1 cellular context compared by ENCODE assay signal in genomic region chr2:68063797-68064646, GRCh38.
A peak's percentile ranks its signal among the peaks of the same experiment; 100 is the strongest.
TF ChIP-seq lines count a peak whose summit lies in the region.

No MANE protein-coding gene starts in this region.

TF ChIP-seq in HepG2, 621 proteins besides CTCF, POLR2A, EP300 and RAD21 (continued from another document):
- 0 out of 2 replicates have a peak, but pooled peaks have one; percentile 23 for TF ChIP-seq ZNF770 (CRISPR knock-in tag; IDR thresholded peaks at IDR 0.05)
- peak; percentile 58 for TF ChIP-seq ZFX (CRISPR knock-in tag; IDR thresholded peaks at IDR 0.05; ENCODE audit: low read depth)
- peak; percentile 53; the same call in 1 of the 2 replicates for TF ChIP-seq DMAP1 (CRISPR knock-in tag; IDR thresholded peaks at IDR 0.05)
- TF ChIP-seq HOXA5 (CRISPR knock-in tag; IDR thresholded peaks at IDR 0.05), result 0 out of 2 replicates have a peak, but pooled peaks have one; percentile 25
- TF ChIP-seq ZNF598 (CRISPR knock-in tag; IDR thresholded peaks at IDR 0.05; ENCODE audit: borderline replicate concordance), result peak; percentile 63; the same call in 1 of the 2 replicates
- TF ChIP-seq BORCS8-MEF2B (CRISPR knock-in tag; IDR thresholded peaks at IDR 0.05), result peak; percentile 58; the same call in 1 of the 2 replicates
- TF ChIP-seq ZNF280B (CRISPR knock-in tag; IDR thresholded peaks at IDR 0.05; ENCODE audit: borderline replicate concordance), result peak; percentile 48; the same call in 1 of the 2 replicates
- TF ChIP-seq ZNF232 (CRISPR knock-in tag; IDR thresholded peaks at IDR 0.05; ENCODE audit: borderline replicate concordance), result peak; percentile 64; the same call in 1 of the 2 replicates
- peak; percentile 51; the same call in 1 of the 2 replicates for TF ChIP-seq SAP130 (CRISPR knock-in tag; IDR thresholded peaks at IDR 0.05; ENCODE audit: low read depth)
- peak; percentile 6; the same call in 1 of the 2 replicates for TF ChIP-seq ZNF816 (CRISPR knock-in tag; IDR thresholded peaks at IDR 0.05; ENCODE audit: borderline replicate concordance)
- TF ChIP-seq ZNF746 (CRISPR knock-in tag; IDR thresholded peaks at IDR 0.05), result 0 out of 2 replicates have a peak, but pooled peaks have one; percentile 37
- TF ChIP-seq UBTF (CRISPR knock-in tag; IDR thresholded peaks at IDR 0.05), result 0 out of 2 replicates have a peak, but pooled peaks have one; percentile 25
- 0 out of 2 replicates have a peak, but pooled peaks have one; percentile 24 for TF ChIP-seq ZFP90 (CRISPR knock-in tag; IDR thresholded peaks at IDR 0.05; ENCODE audit: borderline replicate concordance)
- TF ChIP-seq ISL2 (CRISPR knock-in tag; IDR thresholded peaks at IDR 0.05), result peak; percentile 52; the same call in 1 of the 2 replicates
- TF ChIP-seq KLF6 (CRISPR knock-in tag; IDR thresholded peaks at IDR 0.05), result 0 out of 2 replicates have a peak, but pooled peaks have one; percentile 40
- TF ChIP-seq ZNF710 (CRISPR knock-in tag; IDR thresholded peaks at IDR 0.05; ENCODE audit: borderline replicate concordance), result peak; percentile 62; the same call in 1 of the 2 replicates
- peak; percentile 84 for TF ChIP-seq ZNF777 (CRISPR knock-in tag; IDR thresholded peaks at IDR 0.05)
- peak; percentile 44 for TF ChIP-seq JUN (CRISPR knock-in tag; IDR thresholded peaks at IDR 0.05)
- TF ChIP-seq TAF1 (CRISPR knock-in tag; IDR thresholded peaks at IDR 0.05), result peak; percentile 57; the same call in 1 of the 2 replicates
- peak; percentile 69; the same call in 1 of the 2 replicates for TF ChIP-seq ZNF75D (CRISPR knock-in tag; IDR thresholded peaks at IDR 0.05; ENCODE audit: borderline replicate concordance)
- 0 out of 2 replicates have a peak, but pooled peaks have one; percentile 25 for TF ChIP-seq DNMT1 (CRISPR knock-in tag; IDR thresholded peaks at IDR 0.05)
- 0 out of 2 replicates have a peak, but pooled peaks have one; percentile 30 for TF ChIP-seq ZFAT (CRISPR knock-in tag; conservative IDR thresholded peaks at IDR 0.05)
- peak; percentile 85; the same call in 1 of the 2 replicates for TF ChIP-seq MTA1 (CRISPR knock-in tag; IDR thresholded peaks at IDR 0.05; ENCODE audit: borderline replicate concordance)
- peak; percentile 15 to 36; a peak in 1 of 4 replicates for TF ChIP-seq HMGXB4 (CRISPR knock-in tag; IDR thresholded peaks at IDR 0.05; ENCODE audit: borderline replicate concordance in 1 of 2, low read depth in 1 of 2)
- TF ChIP-seq ZNF891 (CRISPR knock-in tag; IDR thresholded peaks at IDR 0.05), result peak; percentile 72; the same call in 1 of the 2 replicates
- TF ChIP-seq STAT6 (CRISPR knock-in tag; IDR thresholded peaks at IDR 0.05; ENCODE audit: borderline replicate concordance), result 0 out of 2 replicates have a peak, but pooled peaks have one; percentile 43
- 0 out of 2 replicates have a peak, but pooled peaks have one; percentile 44 for TF ChIP-seq ZNF776 (CRISPR knock-in tag; IDR thresholded peaks at IDR 0.05)
- TF ChIP-seq YY1 (IDR thresholded peaks at IDR 0.05; ENCODE audit: insufficient read depth, insufficient replicate concordance, low read depth, low read length), result peak; percentile 63
- TF ChIP-seq ZNF678 (CRISPR knock-in tag; IDR thresholded peaks at IDR 0.05), result 0 out of 2 replicates have a peak, but pooled peaks have one; percentile 39
- peak; percentile 72 for TF ChIP-seq ZNF687 (CRISPR knock-in tag; IDR thresholded peaks at IDR 0.05)
- TF ChIP-seq KDM2A (CRISPR knock-in tag; IDR thresholded peaks at IDR 0.05; ENCODE audit: borderline replicate concordance, low read depth), result peak; percentile 61; the same call in 1 of the 2 replicates
- peak; percentile 44; the same call in 1 of the 2 replicates for TF ChIP-seq ZNF558 (CRISPR knock-in tag; IDR thresholded peaks at IDR 0.05; ENCODE audit: borderline replicate concordance)
- 0 out of 2 replicates have a peak, but pooled peaks have one; percentile 24 for TF ChIP-seq RFXAP (CRISPR knock-in tag; IDR thresholded peaks at IDR 0.05; ENCODE audit: borderline replicate concordance)
- peak; percentile 52; the same call in 1 of the 2 replicates for TF ChIP-seq ARID2 (CRISPR knock-in tag; IDR thresholded peaks at IDR 0.05; ENCODE audit: borderline replicate concordance)
